35 cellular contexts compared by ENCODE assay signal in genomic region chr4:177490769-177491168, GRCh38.
"Had no signal": no experiment of that assay in that cellular context is flagged by ENCODE, and none has a peak within 500 bp of the region (broad histone marks: within the 10 kb centered on the region; RNA-seq: fewer than 3 reads in every experiment).

No MANE protein-coding gene starts in this region.

- DNase-seq: Karpas-422, Kasumi-1, MG63, MM.1S, MV-4-11, NCI-H1048, NCI-H1092, NCI-H1092 treated with DMSO at 0.1 percent for 48 hours, NCI-H1105, NCI-H1105 treated with DMSO at 0.1 percent for 48 hours, NCI-H1417, NCI-H1417 treated with DMSO at 0.1 percent for 48 hours, NCI-H1436, NCI-H1436 treated with DMSO at 0.1 percent for 48 hours, NCI-H146, NCI-H1694, NCI-H1694 treated with DMSO at 0.1 percent for 48 hours, NCI-H187, NCI-H187 treated with DMSO at 0.1 percent for 48 hours, NCI-H1930, NCI-H2029, NCI-H2029 treated with DMSO at 0.1 percent for 48 hours, NCI-H2081, NCI-H2081 treated with DMSO at 0.1 percent for 48 hours, NCI-H2107, NCI-H2171, NCI-H2171 treated with DMSO at 0.1 percent for 48 hours, NCI-H2227 treated with DMSO at 0.1 percent for 48 hours, NCI-H226, NCI-H345, NCI-H446, NCI-H446 treated with DMSO at 0.1 percent for 48 hours, NCI-H510A, NCI-H510A treated with DMSO at 0.1 percent for 48 hours, NCI-H524 had no signal

- H3K9me3 ChIP-seq: MG63 had no signal

- H3K36me3 ChIP-seq: MG63 had no signal

- H3K27me3 ChIP-seq: MG63 had no signal

- H3K4me3 ChIP-seq: MG63 had no signal
